ENCODE assay signal across 12 cellular contexts in genomic region chr2:176710657-176711197, GRCh38.
"Had no signal": no experiment of that assay in that cellular context is flagged by ENCODE, and none has a peak within 500 bp of the region (broad histone marks: within the 10 kb centered on the region; RNA-seq: fewer than 3 reads in every experiment).

No MANE protein-coding gene starts in this region.

- H3K36me3 ChIP-seq: brain microvascular endothelial cell, prostate gland, upper lobe of right lung had no signal

- ATAC-seq: natural killer cell, upper lobe of right lung had no signal

- H3K27me3 ChIP-seq: brain microvascular endothelial cell, testis, upper lobe of right lung had no signal

- H3K27ac ChIP-seq: brain microvascular endothelial cell, dorsolateral prefrontal cortex, prostate gland, upper lobe of right lung had no signal

- H3K4me3 ChIP-seq: dorsolateral prefrontal cortex, prostate gland, testis, upper lobe of right lung had no signal

- H3K4me1 ChIP-seq: prostate gland, testis, upper lobe of right lung had no signal

- H3K9me3 ChIP-seq: prostate gland, testis, upper lobe of right lung had no signal

- DNase-seq: activated CD4-positive, alpha-beta T cell treated with anti-CD3 and anti-CD28 coated beads, Interleukin-2, amount 50 U/mL, for 4 hours; activated T-cell treated with anti-CD3 and anti-CD28 coated beads, Interleukin-2, amount 50 U/mL, for 1 hour; brain microvascular endothelial cell; dorsolateral prefrontal cortex; glutamatergic neuron; natural killer cell; nucleus accumbens; stimulated activated CD4-positive, alpha-beta T cell treated with anti-CD3 and anti-CD28 coated beads, Interleukin-4, amount 100 ng/mL, for 1 hour; stimulated activated CD8-positive, alpha-beta memory T cell treated with anti-CD3 and anti-CD28 coated beads, Interleukin-4, amount 100 ng/mL, for 48 hours; testis; upper lobe of right lung had no signal
